Comparison of ENCODE assay signal across 11 cellular contexts in the genomic region with DNA sequence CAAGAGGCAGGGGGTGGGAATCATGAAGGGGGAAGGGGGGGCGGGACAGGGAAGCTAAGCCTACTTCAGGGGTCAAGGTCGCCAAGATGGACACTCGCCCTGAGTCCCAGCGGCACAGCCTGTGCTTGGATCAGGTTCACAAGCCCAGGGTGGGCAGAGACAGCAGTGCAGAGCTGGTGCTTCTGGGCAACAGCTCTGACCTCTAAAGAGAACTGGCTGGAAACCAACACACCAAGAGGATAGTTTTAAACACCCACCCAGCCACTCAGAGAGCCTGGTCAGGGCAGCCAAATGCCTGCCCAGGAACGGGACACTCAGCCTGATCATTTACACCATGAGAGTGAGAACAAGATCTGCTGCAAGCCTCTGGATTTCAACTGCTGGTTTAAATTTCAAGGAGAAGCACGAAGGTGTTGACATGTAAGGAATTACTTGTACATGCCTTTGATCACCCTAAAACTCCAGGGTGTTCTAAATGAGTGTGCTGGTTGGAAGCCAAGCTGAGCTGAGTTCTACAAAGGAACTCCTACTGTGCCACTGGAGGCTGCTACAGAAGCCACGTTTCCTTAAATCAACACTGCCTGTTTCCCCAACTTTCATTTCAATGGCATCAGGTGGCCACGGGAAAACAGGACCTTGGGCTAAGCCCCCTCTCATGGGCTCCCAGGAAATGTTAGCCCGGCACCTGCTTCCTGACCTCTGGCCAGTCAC.
DNase-seq lines count a peak whose midpoint lies in the region; ATAC-seq and TF ChIP-seq lines count a peak whose summit lies in the region.
"Had no signal": no experiment of that assay in that cellular context is flagged by ENCODE, and none has a peak within 500 bp of the region (broad histone marks: within the 10 kb centered on the region; RNA-seq: fewer than 3 reads in every experiment).

No MANE protein-coding gene starts in this region.

- intact Hi-C loops in psoas muscle (cut with DNase I): loop anchor here in 1 of 2 donors (5.0 kb wide), 1 partner anchor 36 kb away; no protein-coding TSS in a partner anchor

- H3K27me3 ChIP-seq in cardiac muscle cell: no peaks in the 10 kb centered on the region
- H3K27me3 ChIP-seq in psoas muscle (ENCODE audit: insufficient read depth in 3 of 3, low read length in 2 of 3): no peaks in the 10 kb centered on the region
- H3K27me3 ChIP-seq: suprapubic skin had no signal

- no peak overlapping the region for H3K4me3 ChIP-seq in cardiac muscle cell
- peak overlapping the region; percentile 25 for H3K4me3 ChIP-seq in psoas muscle
- H3K4me3 ChIP-seq: suprapubic skin had no signal

- TF ChIP-seq CTCF in cardiac muscle cell (IDR thresholded peaks at IDR 0.05; ENCODE audit: low read depth, low read length) (no peak), psoas muscle (IDR thresholded peaks at IDR 0.05) (no peak)

- H3K36me3 ChIP-seq in cardiac muscle cell (no peaks in the 10 kb centered on the region), psoas muscle (ENCODE audit: insufficient read depth in 1 of 2, low read depth in 1 of 2) (no peaks in the 10 kb centered on the region)
- H3K36me3 ChIP-seq: suprapubic skin had no signal

- DNase-seq in ELF-1 (ENCODE audit: low read depth, low spot score) (peak; percentile 30), NCI-H774 (lab: John Stamatoyannopoulos, UW) (peak; percentile 8), cardiac muscle cell (ENCODE audit: low read depth in 1 of 2, low spot score in 1 of 2) (peak; percentile 57 to 80), psoas muscle (peak; percentile 51 to 77), NCI-H446 treated with DMSO at 0.1 percent for 48 hours (lab: John Stamatoyannopoulos, UW) (no peak)
- no peak for DNase-seq in activated naive CD4-positive, alpha-beta T cell treated with Interleukin-2 at 50 U/mL for 16 hours
- DNase-seq: KBM-7, NCI-H1436 treated with DMSO at 0.1 percent for 48 hours, SK-N-SH had no signal

- ATAC-seq in psoas muscle (peak; percentile 82 to 92 (median 91)), HG03439 (IDR thresholded peaks at IDR 0.05; ENCODE audit: unreplicated experiment) (no peak)

- H3K4me1 ChIP-seq in cardiac muscle cell (ENCODE audit: low read depth): peaks cover 18% of the 10 kb centered on the region
- peaks cover 41% of the 10 kb centered on the region for H3K4me1 ChIP-seq in psoas muscle

- H3K9me3 ChIP-seq in cardiac muscle cell (ENCODE audit: low read depth) (no peaks in the 10 kb centered on the region), psoas muscle (no peaks in the 10 kb centered on the region)
- H3K9me3 ChIP-seq: SK-N-SH, suprapubic skin had no signal

- H3K27ac ChIP-seq in cardiac muscle cell: peak overlapping the region; percentile 76
- H3K27ac ChIP-seq in psoas muscle: peak overlapping the region; percentile 86
- H3K27ac ChIP-seq: suprapubic skin had no signal

- 19 to 28% (median 25%) methylated on average over 9 of the region's 9 CpGs for WGBS in psoas muscle, 3 donors

Comparison
In these comparisons a context has a peak if more than half of its experiments do, and no peak if none do; other contexts are left out.
1. DNase-seq: peak in ELF-1 (single experiment), NCI-H774 (single experiment), cardiac muscle cell (2 of 2) and psoas muscle (2 of 2); none in NCI-H446 treated with DMSO at 0.1 percent for 48 hours (single experiment) and activated naive CD4-positive, alpha-beta T cell treated with Interleukin-2 at 50 U/mL for 16 hours (single experiment).